ENCODE assay signal across 19 cellular contexts in the genomic region with DNA sequence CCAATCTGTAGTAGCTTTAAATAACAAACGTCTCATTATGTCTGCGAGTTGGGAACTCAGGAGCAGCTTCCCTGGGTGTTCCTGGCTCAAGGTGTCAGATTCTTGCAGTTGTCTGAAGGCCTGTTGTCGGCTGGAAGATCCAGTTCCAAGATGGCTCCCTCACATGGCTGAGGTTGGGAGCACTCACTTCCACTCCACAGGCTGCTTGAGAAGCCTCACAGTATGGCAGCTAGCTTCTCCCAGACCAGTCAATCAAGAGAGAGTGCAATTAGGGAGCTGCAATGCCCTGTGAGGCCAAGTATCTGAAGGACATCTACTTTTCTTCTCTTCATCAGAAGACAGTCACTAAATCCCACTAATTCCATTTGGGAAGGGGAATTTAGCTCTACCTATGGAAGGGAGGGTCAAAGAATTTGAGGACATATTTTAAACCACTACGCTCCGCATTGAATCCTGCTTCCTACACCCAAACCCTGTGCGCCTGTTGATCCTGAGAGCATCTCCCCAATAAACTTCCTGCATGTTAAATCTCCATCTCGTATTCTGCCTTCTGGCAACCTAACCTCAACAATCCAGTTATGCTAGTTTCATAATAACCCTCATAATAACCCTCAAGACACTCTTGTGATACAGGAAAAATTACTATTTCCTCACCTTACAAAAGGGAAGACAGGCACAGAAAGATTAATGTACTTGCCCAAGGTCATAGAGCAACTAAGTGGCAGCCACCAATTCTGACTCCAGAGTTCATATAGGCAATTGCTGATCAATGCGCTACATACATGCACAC. TPM values are rescaled to one million over a fixed set of nuclear protein-coding genes. Genes with fewer than 3 reads are reported as not detected.
A peak's percentile ranks its signal among the peaks of the same experiment; 100 is the strongest.
DNase-seq lines count a peak whose midpoint lies in the region; ATAC-seq and TF ChIP-seq lines count a peak whose summit lies in the region.
"Had no signal": no experiment of that assay in that cellular context is flagged by ENCODE, and none has a peak within 500 bp of the region (broad histone marks: within the 10 kb centered on the region; RNA-seq: fewer than 3 reads in every experiment).

No MANE protein-coding gene starts in this region.

- no peak for ATAC-seq in CD4-positive, alpha-beta T cell (ENCODE audit: poor library complexity)
- ATAC-seq in esophagus mucosa: peak; percentile 5
- no peak for ATAC-seq in GM19023 (IDR thresholded peaks at IDR 0.05; ENCODE audit: unreplicated experiment)
- no peak for ATAC-seq in naive thymus-derived CD4-positive, alpha-beta T cell

- no peaks in the 10 kb centered on the region for H3K27me3 Mint-ChIP-seq in CD4-positive, alpha-beta T cell
- no peaks in the 10 kb centered on the region for H3K27me3 Mint-ChIP-seq in neural crest cell (ENCODE audit: low read depth)
- peaks cover 0 to 17% (median 0%) of the 10 kb centered on the region in 5 donors for H3K27me3 Mint-ChIP-seq in naive thymus-derived CD4-positive, alpha-beta T cell

- CTCF ChIA-PET in CD4-positive, alpha-beta T cell (lab: Charles Lee): no interaction called here
- CTCF ChIA-PET in naive thymus-derived CD4-positive, alpha-beta T cell (lab: Charles Lee): no interaction called here

- no peak for DNase-seq in CD4-positive, alpha-beta T cell
- DNase-seq in neural crest cell (ENCODE audit: low read depth, low spot score): no peak
- no peak for DNase-seq in T-helper 1 cell
- DNase-seq in stimulated activated CD4-positive, alpha-beta T cell treated with anti-CD3 and anti-CD28 coated beads, Interleukin-4, amount 100 ng/mL, for 24 hours: no peak
- DNase-seq in naive thymus-derived CD4-positive, alpha-beta T cell: no peak
- DNase-seq: Caco-2, HCEC 1CT, NCI-H1417 treated with DMSO at 0.1 percent for 48 hours, NCI-H187 treated with DMSO at 0.1 percent for 48 hours, NCI-H2227 treated with DMSO at 0.1 percent for 48 hours, NCI-H510A treated with DMSO at 0.1 percent for 48 hours, NCI-H82, RPMI8226, SHP77 treated with DMSO at 0.1 percent for 48 hours, SK-N-SH had no signal

- POLR2A ChIA-PET in CD4-positive, alpha-beta T cell (lab: Charles Lee): interaction anchor here (1.1 kb wide), 1 partner anchor 95 kb away, joined by 4 read pairs; no protein-coding TSS in a partner anchor
- POLR2A ChIA-PET in naive thymus-derived CD4-positive, alpha-beta T cell (lab: Charles Lee): no interaction called here

- TF ChIP-seq CTCF in CD4-positive, alpha-beta T cell (IDR thresholded peaks at IDR 0.05): no peak
- TF ChIP-seq CTCF in VCaP (conservative IDR thresholded peaks at IDR 0.05) (no peak), neural crest cell (conservative IDR thresholded peaks at IDR 0.05) (no peak)

- H3K9me3 ChIP-seq in CD4-positive, alpha-beta T cell (ENCODE audit: control insufficient read depth, low read length): no peaks in the 10 kb centered on the region
- no peaks in the 10 kb centered on the region for H3K9me3 ChIP-seq in naive thymus-derived CD4-positive, alpha-beta T cell (ENCODE audit: control insufficient read depth in 2 of 3, low read length in 3 of 3)
- H3K9me3 ChIP-seq: Caco-2, SK-N-SH had no signal

- H3K9me3 Mint-ChIP-seq in CD4-positive, alpha-beta T cell: no peaks in the 10 kb centered on the region
- no peaks in the 10 kb centered on the region for H3K9me3 Mint-ChIP-seq in neural crest cell
- H3K9me3 Mint-ChIP-seq in naive thymus-derived CD4-positive, alpha-beta T cell: peaks cover 0 to 2% (median 0%) of the 10 kb centered on the region in 11 donors

- H3K36me3 Mint-ChIP-seq in CD4-positive, alpha-beta T cell (ENCODE audit: low read depth): peaks cover 6% of the 10 kb centered on the region
- H3K36me3 Mint-ChIP-seq in neural crest cell (ENCODE audit: low read depth): no peaks in the 10 kb centered on the region
- H3K36me3 Mint-ChIP-seq in naive thymus-derived CD4-positive, alpha-beta T cell: peaks cover 0 to 8% (median 5%) of the 10 kb centered on the region in 5 donors

- H3K27ac ChIP-seq in CD4-positive, alpha-beta T cell (ENCODE audit: low read depth, low read length): no peak overlapping the region
- peak overlapping the region; percentile 99 for H3K27ac ChIP-seq in VCaP
- no peak overlapping the region for H3K27ac ChIP-seq in naive thymus-derived CD4-positive, alpha-beta T cell (ENCODE audit: low read depth, low read length)
- H3K27ac ChIP-seq: KMS-11 had no signal

- peaks cover 0 to 3% (median 0%) of the 10 kb centered on the region in 3 experiments for H3K36me3 ChIP-seq in naive thymus-derived CD4-positive, alpha-beta T cell (ENCODE audit: control insufficient read depth in 2 of 3, insufficient read depth in 3 of 3, low read length in 3 of 3)

- no peak overlapping the region for H3K4me3 ChIP-seq in naive thymus-derived CD4-positive, alpha-beta T cell (ENCODE audit: low read length)

- H3K27ac Mint-ChIP-seq in CD4-positive, alpha-beta T cell: peak overlapping the region; percentile 45
- no peak overlapping the region for H3K27ac Mint-ChIP-seq in neural crest cell (ENCODE audit: unreplicated experiment)
- peak overlapping the region in 1 of 9 donors; percentile 60 for H3K27ac Mint-ChIP-seq in naive thymus-derived CD4-positive, alpha-beta T cell

- no peaks in the 10 kb centered on the region for H3K27me3 ChIP-seq in CD4-positive, alpha-beta T cell (ENCODE audit: control insufficient read depth, insufficient read depth, low read length)
- H3K27me3 ChIP-seq in naive thymus-derived CD4-positive, alpha-beta T cell (ENCODE audit: control insufficient read depth in 2 of 2, insufficient read depth in 2 of 2, low read length in 2 of 2): no peaks in the 10 kb centered on the region

- intact Hi-C loops in CD4-positive, alpha-beta T cell (cut with DNase I, micrococcal nuclease): no loop called here
- intact Hi-C loops in naive thymus-derived CD4-positive, alpha-beta T cell (cut with micrococcal nuclease): no loop called here

- peaks cover 5 to 7% of the 10 kb centered on the region in 2 donors for H3K4me1 ChIP-seq in naive thymus-derived CD4-positive, alpha-beta T cell (ENCODE audit: control insufficient read depth in 2 of 2, insufficient read depth in 2 of 2, low read length in 2 of 2)
- H3K4me1 ChIP-seq: Caco-2 had no signal

- peaks cover 32% of the 10 kb centered on the region for H3K4me1 Mint-ChIP-seq in CD4-positive, alpha-beta T cell (ENCODE audit: low read depth)
- peaks cover 33% of the 10 kb centered on the region for H3K4me1 Mint-ChIP-seq in neural crest cell
- H3K4me1 Mint-ChIP-seq in naive thymus-derived CD4-positive, alpha-beta T cell: peaks cover 4 to 31% (median 18%) of the 10 kb centered on the region in 7 donors

- peak overlapping the region; percentile 64 for H3K4me3 Mint-ChIP-seq in CD4-positive, alpha-beta T cell
- H3K4me3 Mint-ChIP-seq in neural crest cell: peak overlapping the region; percentile 99
- H3K4me3 Mint-ChIP-seq in naive thymus-derived CD4-positive, alpha-beta T cell: peak overlapping the region in 2 of 10 donors; percentile 9 to 17

RNA-seq across cellular contexts. Expression of gene VPS26C, which starts 3.6 kb away (rescaled TPM):
- 10 to 100 TPM; 31.8 to 36.0 TPM for total RNA-seq in CD4-positive, alpha-beta T cell
- 36.7 TPM for total RNA-seq in esophagus mucosa
- 41.1 and 43.5 TPM in 2 replicates for total RNA-seq in neural crest cell
- 10 to 100 TPM; 46.8 to 83.5 (median 77.7) TPM for total RNA-seq in naive thymus-derived CD4-positive, alpha-beta T cell
- polyA plus RNA-seq in naive thymus-derived CD4-positive, alpha-beta T cell: 10 to 100 TPM; 60.1 to 78.5 TPM
